ENCODE assay signal across 17 cellular contexts in the genomic region with DNA sequence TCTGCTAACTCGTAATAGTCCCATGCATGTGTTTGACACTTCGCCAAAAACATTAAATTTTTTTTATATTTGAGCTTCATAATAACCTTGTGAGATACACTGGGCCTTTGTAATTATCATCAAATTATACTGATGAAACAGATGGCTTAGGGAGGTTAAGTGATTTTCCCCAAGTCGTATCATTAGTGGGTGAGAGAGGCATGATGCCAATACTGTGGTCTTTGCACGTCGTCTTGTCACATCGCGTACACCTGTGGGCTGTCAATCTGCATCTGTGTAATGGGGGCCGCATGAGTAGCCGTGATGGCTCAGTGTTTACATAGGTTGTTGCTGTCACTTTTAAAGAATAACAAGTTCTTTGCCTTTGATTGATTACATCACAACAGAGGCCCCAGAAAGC. TPM values are rescaled to one million over a fixed set of nuclear protein-coding genes. Genes with fewer than 3 reads are reported as not detected.
DNase-seq lines count a peak whose midpoint lies in the region; TF ChIP-seq lines count a peak whose summit lies in the region.
"Had no signal": no experiment of that assay in that cellular context is flagged by ENCODE, and none has a peak within 500 bp of the region (broad histone marks: within the 10 kb centered on the region; RNA-seq: fewer than 3 reads in every experiment).

No MANE protein-coding gene starts in this region.

- no peak overlapping the region for H3K4me2 ChIP-seq in neural cell (ENCODE audit: low read length)
- H3K4me2 ChIP-seq: KMS-11 had no signal

- H3K27me3 ChIP-seq in neural cell (ENCODE audit: insufficient read depth, low read depth, low read length) (no peaks in the 10 kb centered on the region), testis (no peaks in the 10 kb centered on the region), colonic mucosa (no peaks in the 10 kb centered on the region)
- H3K27me3 ChIP-seq: MG63 had no signal

- no peaks in the 10 kb centered on the region for H3F3A ChIP-seq in neural cell (ENCODE audit: insufficient read depth, low read length, poor library complexity, severe bottlenecking)

- no peaks in the 10 kb centered on the region for H3K79me2 ChIP-seq in neural cell (replicated peaks; ENCODE audit: insufficient read depth, low read length)

- no peak overlapping the region for H3K9ac ChIP-seq in neural cell (ENCODE audit: low read length)
- no peak overlapping the region for H3K9ac ChIP-seq in colonic mucosa (ENCODE audit: low read depth in 2 of 2, low read length in 2 of 2)
- H3K9ac ChIP-seq: KMS-11 had no signal

- WGBS in testis, 2 donors, result 66 to 70% methylated on average over 9 of the region's 9 CpGs

- H3K4me1 ChIP-seq in testis, result no peaks in the 10 kb centered on the region
- H3K4me1 ChIP-seq in colonic mucosa, result no peaks in the 10 kb centered on the region

- intact Hi-C loops in testis (cut with DNase I; ENCODE audit: low total_unique reads) (no loop called here), colonic mucosa (cut with DNase I) (no loop called here)

- TF ChIP-seq CTCF in neural cell (IDR thresholded peaks at IDR 0.05; ENCODE audit: poor library complexity, severe bottlenecking), result no peak
- TF ChIP-seq CTCF in testis (IDR thresholded peaks at IDR 0.05), result no peak
- TF ChIP-seq CTCF in colonic mucosa (IDR thresholded peaks at IDR 0.05), result no peak

- no peaks in the 10 kb centered on the region for H4K20me1 ChIP-seq in neural cell (ENCODE audit: insufficient read depth)

- TF ChIP-seq POLR2A in testis (IDR thresholded peaks at IDR 0.05), result no peak

- H2AFZ ChIP-seq in neural cell (ENCODE audit: low read depth, low read length), result no peak overlapping the region

- no peak overlapping the region for H3K4me3 ChIP-seq in neural cell (ENCODE audit: low read length)
- no peak overlapping the region for H3K4me3 ChIP-seq in testis
- no peak overlapping the region for H3K4me3 ChIP-seq in colonic mucosa
- H3K4me3 ChIP-seq: MG63 had no signal

- H3K27ac ChIP-seq in neural cell (ENCODE audit: low read length), result no peak overlapping the region
- no peak overlapping the region for H3K27ac ChIP-seq in testis
- H3K27ac ChIP-seq in colonic mucosa, result no peak overlapping the region
- H3K27ac ChIP-seq: KMS-11 had no signal

- no peaks in the 10 kb centered on the region for H3K9me3 ChIP-seq in neural cell (ENCODE audit: low read length)
- H3K9me3 ChIP-seq in testis, result no peaks in the 10 kb centered on the region
- no peaks in the 10 kb centered on the region for H3K9me3 ChIP-seq in colonic mucosa
- H3K9me3 ChIP-seq: MG63 had no signal

- TF ChIP-seq EP300 in neural cell (conservative IDR thresholded peaks at IDR 0.05; ENCODE audit: poor library complexity, severe bottlenecking), result peak; percentile 20

- DNase-seq in NCI-H446 treated with DMSO at 0.1 percent for 48 hours (lab: John Stamatoyannopoulos, UW) (peak; percentile 29), NCI-H446 (lab: John Stamatoyannopoulos, UW) (no peak), NCI-H1694 treated with DMSO at 0.1 percent for 48 hours (lab: John Stamatoyannopoulos, UW) (peak; percentile 55), NCI-H748 treated with DMSO at 0.1 percent for 48 hours (lab: John Stamatoyannopoulos, UW) (peak; percentile 81), testis (no peak), colonic mucosa (no peak)
- no peak for DNase-seq in activated CD4-positive, alpha-beta T cell treated with anti-CD3 and anti-CD28 coated beads for 1 hour
- DNase-seq: C1 segment of cervical spinal cord, DMS53, H7, MG63, NCI-H187 treated with DMSO at 0.1 percent for 48 hours, NCI-H345 had no signal

- no peaks in the 10 kb centered on the region for H3K9me2 ChIP-seq in neural cell (ENCODE audit: insufficient read depth, low read length)

- no peaks in the 10 kb centered on the region for H3K36me3 ChIP-seq in neural cell (ENCODE audit: insufficient read depth, low read length)
- no peaks in the 10 kb centered on the region for H3K36me3 ChIP-seq in testis (ENCODE audit: low read depth, missing control alignments)
- no peaks in the 10 kb centered on the region for H3K36me3 ChIP-seq in colonic mucosa
- H3K36me3 ChIP-seq: MG63 had no signal

- no peak for TF ChIP-seq RAD21 in neural cell (conservative IDR thresholded peaks at IDR 0.05)

TF ChIP-seq in neural cell, 6 proteins besides CTCF, POLR2A, EP300 and RAD21:
- TF ChIP-seq POLR2AphosphoS5 (IDR thresholded peaks at IDR 0.05), result peak; percentile 22
- no peak for TF ChIP-seq REST (IDR thresholded peaks at IDR 0.05; ENCODE audit: borderline replicate concordance)

RNA-seq across cellular contexts. Expression of gene PRL, which starts 1.7 kb away (rescaled TPM):
- polyA plus RNA-seq in neural cell, result not detected in 2 replicates
- not detected in 2 replicates for polyA minus RNA-seq in neural cell
- total RNA-seq in testis, result under 1 TPM in 1 of 2 donors, not detected in 1; 0.63 TPM
- polyA plus RNA-seq in testis (ENCODE audit: insufficient read depth, low read depth, low replicate concordance), result 2.4 TPM
- total RNA-seq in colonic mucosa, result not detected
- total RNA-seq: H7, HepG2, Right ventricle myocardium inferior had no signal
- polyA plus RNA-seq: HepG2 had no signal

Comparison
In these comparisons a context has a peak if more than half of its experiments do, and no peak if none do; other contexts are left out.
1. DNase-seq: peak in NCI-H446 treated with DMSO at 0.1 percent for 48 hours (single experiment), NCI-H1694 treated with DMSO at 0.1 percent for 48 hours (single experiment) and NCI-H748 treated with DMSO at 0.1 percent for 48 hours (single experiment); none in NCI-H446 (0 of 2), testis (single experiment), activated CD4-positive, alpha-beta T cell treated with anti-CD3 and anti-CD28 coated beads for 1 hour (single experiment) and colonic mucosa (single experiment).